In genomic region chr7:29886827-29887226, GRCh38 we compare ENCODE assay signal across 23 cellular contexts.
"Had no signal": no experiment of that assay in that cellular context is flagged by ENCODE, and none has a peak within 500 bp of the region (broad histone marks: within the 10 kb centered on the region; RNA-seq: fewer than 3 reads in every experiment).

No MANE protein-coding gene starts in this region.

- H3K36me3 ChIP-seq: colonic mucosa had no signal

- DNase-seq: colonic mucosa; cortex of kidney; dermis blood vessel endothelial cell; dorsolateral prefrontal cortex; effector CD4-positive, alpha-beta T cell; effector CD8-positive, alpha-beta T cell; effector memory CD4-positive, alpha-beta T cell; endodermal cell; erythroblast; esophagus squamous epithelium; foreskin fibroblast; foreskin keratinocyte; foreskin melanocyte; gastrocnemius medialis; glutamatergic neuron; head of caudate nucleus; heart left ventricle; heart right ventricle had no signal

- H3K9me3 ChIP-seq: colonic mucosa, esophagus squamous epithelium, gastrocnemius medialis, gastroesophageal sphincter, heart left ventricle, heart right ventricle had no signal

- H3K4me3 ChIP-seq: colonic mucosa, coronary artery, dorsolateral prefrontal cortex, esophagus squamous epithelium, gastrocnemius medialis, gastroesophageal sphincter, heart left ventricle, heart right ventricle had no signal

- H3K27ac Mint-ChIP-seq: dendritic cell treated with granulocyte-macrophage colony-stimulating factor and Interleukin-4, amounts not matched to agents 40 ng/mL and 50 ng/mL, for 4 days; endodermal cell had no signal

- H3K9me3 Mint-ChIP-seq: dendritic cell treated with granulocyte-macrophage colony-stimulating factor and Interleukin-4, amounts not matched to agents 40 ng/mL and 50 ng/mL, for 4 days; endodermal cell had no signal

- ATAC-seq: esophagus mucosa, foreskin keratinocyte, gastrocnemius medialis, gastroesophageal sphincter, heart left ventricle, heart right ventricle had no signal

- H3K4me3 Mint-ChIP-seq: dendritic cell treated with granulocyte-macrophage colony-stimulating factor and Interleukin-4, amounts not matched to agents 40 ng/mL and 50 ng/mL, for 4 days; endodermal cell had no signal

- H3K4me1 ChIP-seq: foreskin keratinocyte, gastrocnemius medialis, heart left ventricle had no signal

- H3K27me3 ChIP-seq: colonic mucosa, dorsolateral prefrontal cortex, foreskin keratinocyte, gastrocnemius medialis had no signal

- H3K27ac ChIP-seq: colonic mucosa, coronary artery, dorsolateral prefrontal cortex, epithelial cell of prostate, esophagus squamous epithelium, foreskin keratinocyte, gastrocnemius medialis, gastroesophageal sphincter, heart left ventricle, heart right ventricle had no signal
